ENCODE assay signal across 1 cellular context in genomic region chr22:27627444-27627833, GRCh38.
A peak's percentile ranks its signal among the peaks of the same experiment; 100 is the strongest.
TF ChIP-seq lines count a peak whose summit lies in the region.

No MANE protein-coding gene starts in this region.

TF ChIP-seq in HepG2, 621 proteins besides CTCF, POLR2A, EP300 and RAD21 (continued from another document and continues in another):
- TF ChIP-seq, protein P1, sequence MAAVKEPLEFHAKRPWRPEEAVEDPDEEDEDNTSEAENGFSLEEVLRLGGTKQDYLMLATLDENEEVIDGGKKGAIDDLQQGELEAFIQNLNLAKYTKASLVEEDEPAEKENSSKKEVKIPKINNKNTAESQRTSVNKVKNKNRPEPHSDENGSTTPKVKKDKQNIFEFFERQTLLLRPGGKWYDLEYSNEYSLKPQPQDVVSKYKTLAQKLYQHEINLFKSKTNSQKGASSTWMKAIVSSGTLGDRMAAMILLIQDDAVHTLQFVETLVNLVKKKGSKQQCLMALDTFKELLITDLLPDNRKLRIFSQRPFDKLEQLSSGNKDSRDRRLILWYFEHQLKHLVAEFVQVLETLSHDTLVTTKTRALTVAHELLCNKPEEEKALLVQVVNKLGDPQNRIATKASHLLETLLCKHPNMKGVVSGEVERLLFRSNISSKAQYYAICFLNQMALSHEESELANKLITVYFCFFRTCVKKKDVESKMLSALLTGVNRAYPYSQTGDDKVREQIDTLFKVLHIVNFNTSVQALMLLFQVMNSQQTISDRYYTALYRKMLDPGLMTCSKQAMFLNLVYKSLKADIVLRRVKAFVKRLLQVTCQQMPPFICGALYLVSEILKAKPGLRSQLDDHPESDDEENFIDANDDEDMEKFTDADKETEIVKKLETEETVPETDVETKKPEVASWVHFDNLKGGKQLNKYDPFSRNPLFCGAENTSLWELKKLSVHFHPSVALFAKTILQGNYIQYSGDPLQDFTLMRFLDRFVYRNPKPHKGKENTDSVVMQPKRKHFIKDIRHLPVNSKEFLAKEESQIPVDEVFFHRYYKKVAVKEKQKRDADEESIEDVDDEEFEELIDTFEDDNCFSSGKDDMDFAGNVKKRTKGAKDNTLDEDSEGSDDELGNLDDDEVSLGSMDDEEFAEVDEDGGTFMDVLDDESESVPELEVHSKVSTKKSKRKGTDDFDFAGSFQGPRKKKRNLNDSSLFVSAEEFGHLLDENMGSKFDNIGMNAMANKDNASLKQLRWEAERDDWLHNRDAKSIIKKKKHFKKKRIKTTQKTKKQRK (IDR thresholded peaks at IDR 0.05; ENCODE audit: low read length), result no peak
- TF ChIP-seq SP2 (CRISPR knock-in tag; IDR thresholded peaks at IDR 0.05) (no peak), RFX1 (IDR thresholded peaks at IDR 0.05) (no peak), ZNF609 (CRISPR knock-in tag; IDR thresholded peaks at IDR 0.05; ENCODE audit: borderline replicate concordance) (no peak), ETV6 (CRISPR knock-in tag; conservative IDR thresholded peaks at IDR 0.05) (no peak), BATF2 (CRISPR knock-in tag; IDR thresholded peaks at IDR 0.05) (no peak), TCF12 (IDR thresholded peaks at IDR 0.05) (no peak), TCF12 (CRISPR knock-in tag; IDR thresholded peaks at IDR 0.05) (no peak), JDP2 (CRISPR knock-in tag; IDR thresholded peaks at IDR 0.05; ENCODE audit: borderline replicate concordance) (no peak), ZNF629 (CRISPR knock-in tag; conservative IDR thresholded peaks at IDR 0.05) (peak; percentile 33; the same call in 1 of the 2 replicates), CC2D1A (CRISPR knock-in tag; IDR thresholded peaks at IDR 0.05) (no peak), ZNF160 (CRISPR knock-in tag; IDR thresholded peaks at IDR 0.05) (no peak), ZNF770 (CRISPR knock-in tag; IDR thresholded peaks at IDR 0.05) (no peak), GABPB1 (CRISPR knock-in tag; IDR thresholded peaks at IDR 0.05) (peak; percentile 45; the same call in 1 of the 2 replicates), NR2C2 (CRISPR knock-in tag; IDR thresholded peaks at IDR 0.05; ENCODE audit: borderline replicate concordance) (0 out of 2 replicates have a peak, but pooled peaks have one; percentile 13), AKAP8 (CRISPR knock-in tag; IDR thresholded peaks at IDR 0.05) (no peak), RELA (CRISPR knock-in tag; IDR thresholded peaks at IDR 0.05) (no peak), ZNF563 (CRISPR knock-in tag; IDR thresholded peaks at IDR 0.05) (no peak), SNAI1 (CRISPR knock-in tag; IDR thresholded peaks at IDR 0.05; ENCODE audit: borderline replicate concordance) (no peak), MEIS1 (CRISPR knock-in tag; IDR thresholded peaks at IDR 0.05; ENCODE audit: borderline replicate concordance) (no peak), SPEN (CRISPR knock-in tag; IDR thresholded peaks at IDR 0.05; ENCODE audit: low read depth) (no peak), NFATC3 (CRISPR knock-in tag; IDR thresholded peaks at IDR 0.05) (no peak), PLRG1 (conservative IDR thresholded peaks at IDR 0.05) (no peak), LCORL (IDR thresholded peaks at IDR 0.05) (no peak), LCORL (CRISPR knock-in tag; IDR thresholded peaks at IDR 0.05) (peak; percentile 46; the same call in 1 of the 2 replicates), AFF4 (CRISPR knock-in tag; IDR thresholded peaks at IDR 0.05) (no peak), GZF1 (CRISPR knock-in tag; IDR thresholded peaks at IDR 0.05) (no peak), HDAC6 (IDR thresholded peaks at IDR 0.05; ENCODE audit: low read depth, low read length) (no peak), MAFF (IDR thresholded peaks at IDR 0.05; ENCODE audit: low read depth, low read length) (no peak), FOXK2 (IDR thresholded peaks at IDR 0.05) (no peak), ZNF780A (CRISPR knock-in tag; IDR thresholded peaks at IDR 0.05) (no peak), SMAD1 (CRISPR knock-in tag; IDR thresholded peaks at IDR 0.05; ENCODE audit: borderline replicate concordance, low read depth) (no peak), PAWR (CRISPR knock-in tag; IDR thresholded peaks at IDR 0.05; ENCODE audit: borderline replicate concordance) (no peak), ZNF564 (CRISPR knock-in tag; IDR thresholded peaks at IDR 0.05) (no peak), ZNF232 (CRISPR knock-in tag; IDR thresholded peaks at IDR 0.05; ENCODE audit: borderline replicate concordance) (no peak), HNRNPL (IDR thresholded peaks at IDR 0.05; ENCODE audit: low read depth, low read length) (no peak)
- TF ChIP-seq, protein P2, sequence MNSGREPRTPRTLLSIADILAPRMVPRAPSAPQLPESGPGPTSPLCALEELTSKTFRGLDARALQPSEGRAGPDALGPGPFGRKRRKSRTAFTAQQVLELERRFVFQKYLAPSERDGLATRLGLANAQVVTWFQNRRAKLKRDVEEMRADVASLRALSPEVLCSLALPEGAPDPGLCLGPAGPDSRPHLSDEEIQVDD (CRISPR knock-in tag; IDR thresholded peaks at IDR 0.05; ENCODE audit: borderline replicate concordance), result no peak
- TF ChIP-seq, protein P3, sequence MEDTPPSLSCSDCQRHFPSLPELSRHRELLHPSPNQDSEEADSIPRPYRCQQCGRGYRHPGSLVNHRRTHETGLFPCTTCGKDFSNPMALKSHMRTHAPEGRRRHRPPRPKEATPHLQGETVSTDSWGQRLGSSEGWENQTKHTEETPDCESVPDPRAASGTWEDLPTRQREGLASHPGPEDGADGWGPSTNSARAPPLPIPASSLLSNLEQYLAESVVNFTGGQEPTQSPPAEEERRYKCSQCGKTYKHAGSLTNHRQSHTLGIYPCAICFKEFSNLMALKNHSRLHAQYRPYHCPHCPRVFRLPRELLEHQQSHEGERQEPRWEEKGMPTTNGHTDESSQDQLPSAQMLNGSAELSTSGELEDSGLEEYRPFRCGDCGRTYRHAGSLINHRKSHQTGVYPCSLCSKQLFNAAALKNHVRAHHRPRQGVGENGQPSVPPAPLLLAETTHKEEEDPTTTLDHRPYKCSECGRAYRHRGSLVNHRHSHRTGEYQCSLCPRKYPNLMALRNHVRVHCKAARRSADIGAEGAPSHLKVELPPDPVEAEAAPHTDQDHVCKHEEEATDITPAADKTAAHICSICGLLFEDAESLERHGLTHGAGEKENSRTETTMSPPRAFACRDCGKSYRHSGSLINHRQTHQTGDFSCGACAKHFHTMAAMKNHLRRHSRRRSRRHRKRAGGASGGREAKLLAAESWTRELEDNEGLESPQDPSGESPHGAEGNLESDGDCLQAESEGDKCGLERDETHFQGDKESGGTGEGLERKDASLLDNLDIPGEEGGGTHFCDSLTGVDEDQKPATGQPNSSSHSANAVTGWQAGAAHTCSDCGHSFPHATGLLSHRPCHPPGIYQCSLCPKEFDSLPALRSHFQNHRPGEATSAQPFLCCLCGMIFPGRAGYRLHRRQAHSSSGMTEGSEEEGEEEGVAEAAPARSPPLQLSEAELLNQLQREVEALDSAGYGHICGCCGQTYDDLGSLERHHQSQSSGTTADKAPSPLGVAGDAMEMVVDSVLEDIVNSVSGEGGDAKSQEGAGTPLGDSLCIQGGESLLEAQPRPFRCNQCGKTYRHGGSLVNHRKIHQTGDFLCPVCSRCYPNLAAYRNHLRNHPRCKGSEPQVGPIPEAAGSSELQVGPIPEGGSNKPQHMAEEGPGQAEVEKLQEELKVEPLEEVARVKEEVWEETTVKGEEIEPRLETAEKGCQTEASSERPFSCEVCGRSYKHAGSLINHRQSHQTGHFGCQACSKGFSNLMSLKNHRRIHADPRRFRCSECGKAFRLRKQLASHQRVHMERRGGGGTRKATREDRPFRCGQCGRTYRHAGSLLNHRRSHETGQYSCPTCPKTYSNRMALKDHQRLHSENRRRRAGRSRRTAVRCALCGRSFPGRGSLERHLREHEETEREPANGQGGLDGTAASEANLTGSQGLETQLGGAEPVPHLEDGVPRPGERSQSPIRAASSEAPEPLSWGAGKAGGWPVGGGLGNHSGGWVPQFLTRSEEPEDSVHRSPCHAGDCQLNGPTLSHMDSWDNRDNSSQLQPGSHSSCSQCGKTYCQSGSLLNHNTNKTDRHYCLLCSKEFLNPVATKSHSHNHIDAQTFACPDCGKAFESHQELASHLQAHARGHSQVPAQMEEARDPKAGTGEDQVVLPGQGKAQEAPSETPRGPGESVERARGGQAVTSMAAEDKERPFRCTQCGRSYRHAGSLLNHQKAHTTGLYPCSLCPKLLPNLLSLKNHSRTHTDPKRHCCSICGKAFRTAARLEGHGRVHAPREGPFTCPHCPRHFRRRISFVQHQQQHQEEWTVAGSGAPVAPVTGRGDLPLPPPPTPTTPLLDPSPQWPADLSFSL (CRISPR knock-in tag; IDR thresholded peaks at IDR 0.05), result peak; percentile 62; the same call in 1 of the 2 replicates
- TF ChIP-seq, protein P4, sequence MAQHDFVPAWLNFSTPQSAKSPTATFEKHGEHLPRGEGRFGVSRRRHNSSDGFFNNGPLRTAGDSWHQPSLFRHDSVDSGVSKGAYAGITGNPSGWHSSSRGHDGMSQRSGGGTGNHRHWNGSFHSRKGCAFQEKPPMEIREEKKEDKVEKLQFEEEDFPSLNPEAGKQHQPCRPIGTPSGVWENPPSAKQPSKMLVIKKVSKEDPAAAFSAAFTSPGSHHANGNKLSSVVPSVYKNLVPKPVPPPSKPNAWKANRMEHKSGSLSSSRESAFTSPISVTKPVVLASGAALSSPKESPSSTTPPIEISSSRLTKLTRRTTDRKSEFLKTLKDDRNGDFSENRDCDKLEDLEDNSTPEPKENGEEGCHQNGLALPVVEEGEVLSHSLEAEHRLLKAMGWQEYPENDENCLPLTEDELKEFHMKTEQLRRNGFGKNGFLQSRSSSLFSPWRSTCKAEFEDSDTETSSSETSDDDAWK (CRISPR knock-in tag; IDR thresholded peaks at IDR 0.05), result no peak
